16 cellular contexts compared by ENCODE assay signal in the genomic region with DNA sequence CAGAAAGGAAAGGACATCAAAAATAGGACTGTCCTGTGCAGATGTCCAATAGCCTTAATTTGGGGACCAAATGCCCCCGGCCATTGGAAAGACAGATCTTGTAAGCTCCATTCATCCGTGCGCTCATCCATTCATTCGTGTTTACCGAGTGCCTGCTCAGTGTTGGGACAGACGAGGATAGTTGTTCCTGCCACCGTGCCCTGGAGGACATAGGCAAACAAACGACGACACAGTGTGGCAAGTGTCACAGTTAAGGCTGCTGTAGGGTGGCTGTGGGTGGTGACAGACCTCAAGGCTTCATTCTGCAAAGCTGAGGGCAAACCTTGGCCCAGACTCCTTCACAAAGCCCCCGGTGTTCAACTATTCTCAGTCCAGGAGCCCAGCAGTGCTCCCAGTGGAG.
"Had no signal": no experiment of that assay in that cellular context is flagged by ENCODE, and none has a peak within 500 bp of the region (broad histone marks: within the 10 kb centered on the region; RNA-seq: fewer than 3 reads in every experiment).

No MANE protein-coding gene starts in this region.

- H3K9me3 Mint-ChIP-seq: endodermal cell; naive thymus-derived CD8-positive, alpha-beta T cell; stimulated activated memory B cell treated with anti-CD40 and anti-IgM and Interleukin-4, amounts not matched to agents 10 μg/mL and 1 μg/mL and 100 μg/mL, for 72 hours had no signal

- ATAC-seq: activated CD4-positive, CD25-positive, alpha-beta regulatory T cell treated with anti-CD3 and anti-CD28 coated beads, Interleukin-2, amount 50 U/mL, for 24 hours; left lobe of liver; naive thymus-derived CD8-positive, alpha-beta T cell; stimulated activated memory B cell treated with anti-CD40 and anti-IgM and Interleukin-4, amounts not matched to agents 10 μg/mL and 1 μg/mL and 100 μg/mL, for 72 hours had no signal

- H3K36me3 Mint-ChIP-seq: naive thymus-derived CD8-positive, alpha-beta T cell; stimulated activated memory B cell treated with anti-CD40 and anti-IgM and Interleukin-4, amounts not matched to agents 10 μg/mL and 1 μg/mL and 100 μg/mL, for 72 hours had no signal

- H3K4me3 Mint-ChIP-seq: endodermal cell; stimulated activated memory B cell treated with anti-CD40 and anti-IgM and Interleukin-4, amounts not matched to agents 10 μg/mL and 1 μg/mL and 100 μg/mL, for 72 hours had no signal

- H3K4me3 ChIP-seq: adrenal gland, cardiac muscle cell, dorsolateral prefrontal cortex, tibial artery had no signal

- H3K36me3 ChIP-seq: adrenal gland, tibial artery had no signal

- DNase-seq: activated CD4-positive, alpha-beta T cell treated with anti-CD3 and anti-CD28 coated beads, Interleukin-2, amount 50 U/mL, for 4 hours; activated naive CD4-positive, alpha-beta T cell treated with Interleukin-2 at 50 U/mL for 16 hours; adrenal gland; dorsolateral prefrontal cortex; endodermal cell; erythroblast; islet precursor cell; naive thymus-derived CD8-positive, alpha-beta T cell; stimulated activated CD4-positive, alpha-beta T cell treated with anti-CD3 and anti-CD28 coated beads, Interleukin-2, amount 100 ng/mL, for 24 hours; T-helper 2 cell; tibial artery had no signal

- H3K27me3 ChIP-seq: adrenal gland, cardiac muscle cell, tibial artery had no signal

- H3K9me3 ChIP-seq: adrenal gland, tibial artery had no signal

- H3K27ac ChIP-seq: adrenal gland, cardiac muscle cell, dorsolateral prefrontal cortex, tibial artery had no signal

- H3K27ac Mint-ChIP-seq: endodermal cell; stimulated activated memory B cell treated with anti-CD40 and anti-IgM and Interleukin-4, amounts not matched to agents 10 μg/mL and 1 μg/mL and 100 μg/mL, for 72 hours had no signal

- FAIRE-seq: urothelium cell line had no signal

- H3K4me1 Mint-ChIP-seq: endodermal cell had no signal

- H3K4me1 ChIP-seq: adrenal gland, tibial artery had no signal
